Comparison of ENCODE assay signal across 7 cellular contexts in the genomic region with DNA sequence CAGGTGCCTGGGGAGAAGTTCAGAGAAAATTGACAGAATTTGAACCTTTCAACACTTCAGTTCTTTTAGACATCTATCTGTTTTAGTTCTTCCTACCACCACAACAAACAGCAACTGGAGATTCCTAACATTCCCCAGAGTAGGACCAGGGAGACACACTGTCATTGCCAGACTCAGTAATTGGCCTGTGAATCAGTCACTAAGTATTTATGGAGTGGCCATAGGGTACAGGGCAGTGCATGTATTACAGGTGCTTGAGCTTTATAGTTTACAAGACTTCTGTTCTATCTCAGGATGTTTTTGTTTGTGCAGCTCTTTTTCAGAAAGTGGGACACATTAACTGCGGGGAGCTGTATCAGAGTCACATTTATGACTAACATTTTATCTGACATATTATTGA. TPM values are rescaled to one million over a fixed set of nuclear protein-coding genes. Genes with fewer than 3 reads are reported as not detected.
DNase-seq lines count a peak whose midpoint lies in the region; ATAC-seq, FAIRE-seq and TF ChIP-seq lines count a peak whose summit lies in the region.

No MANE protein-coding gene starts in this region.

- H3K36me3 ChIP-seq in PC-3 (ENCODE audit: low read depth, low read length), result no peaks in the 10 kb centered on the region

- H3K9ac ChIP-seq in PC-3 (ENCODE audit: low read length), result no peak overlapping the region

- peak overlapping the region; percentile 91 for H3K4me2 ChIP-seq in PC-3 (ENCODE audit: low read length)

- ATAC-seq in PC-3 (peak; percentile 38), GM19324 (IDR thresholded peaks at IDR 0.05; ENCODE audit: low FRiP score, unreplicated experiment) (no peak)

- no peaks in the 10 kb centered on the region for H3K9me3 ChIP-seq in PC-3 (ENCODE audit: low read length)

- peak; percentile 58 for FAIRE-seq in H54 (lab: Jason Lieb, UNC)

- no peak overlapping the region for H3K27ac ChIP-seq in PC-3 (ENCODE audit: low read length)

- DNase-seq in H54 (ENCODE audit: insufficient read length, low spot score) (peak; percentile 47), PC-3 (peak; percentile 85), erythroblast (lab: John Stamatoyannopoulos, UW) (peak; percentile 11 to 37), retinal pigment epithelial cell (ENCODE audit: low read depth) (peak; percentile 26), ureter (ENCODE audit: low spot score) (no peak), NOMO-1 treated with DMSO at 0.1 percent for 48 hours (lab: John Stamatoyannopoulos, UW; ENCODE audit: unreplicated experiment) (no peak)

- BruUV-seq in PC-3 (replicated peaks; lab: Mats Ljungman, UMichigan), result TSS peak; percentile 44

- POLR2A ChIA-PET in PC-3 (lab: Charles Lee; ENCODE audit: unreplicated experiment), result interaction anchor here (0.6 kb wide), 1 partner anchor 22 kb away, joined by 3 read pairs; no protein-coding TSS in a partner anchor

- CTCF ChIA-PET in PC-3 (lab: Charles Lee), result interaction anchor here (0.6 kb wide), 1 partner anchor 127 kb away, joined by 3 read pairs; no protein-coding TSS in a partner anchor

- no peaks in the 10 kb centered on the region for H3F3A ChIP-seq in PC-3 (ENCODE audit: low read length, unreplicated experiment)

- no peaks in the 10 kb centered on the region for H4K20me1 ChIP-seq in PC-3 (ENCODE audit: low read length)

- H2AFZ ChIP-seq in PC-3 (ENCODE audit: low read length), result no peak overlapping the region

- TF ChIP-seq POLR2A in H54 (IDR thresholded peaks at IDR 0.05; ENCODE audit: low read depth, low read length), result no peak
- TF ChIP-seq POLR2A in erythroblast (IDR thresholded peaks at IDR 0.05; ENCODE audit: low read length), result no peak

- peak overlapping the region; percentile 92 for H3K4me3 ChIP-seq in PC-3 (ENCODE audit: low read length)
- H3K4me3 ChIP-seq in retinal pigment epithelial cell (ENCODE audit: low read length), result peak overlapping the region; percentile 91

- intact Hi-C loops in PC-3 (cut with micrococcal nuclease), result loop anchor here (2.0 to 10.0 kb wide), 7 partner anchors 31 to 521 kb away; a partner anchor contains a TSS

- H3K4me1 ChIP-seq in PC-3 (ENCODE audit: insufficient read depth, low read length), result peaks cover 29% of the 10 kb centered on the region

- H3K27me3 ChIP-seq in PC-3 (ENCODE audit: low read length), result no peaks in the 10 kb centered on the region

- H3K9me2 ChIP-seq in PC-3 (replicated peaks; ENCODE audit: low read length), result no peaks in the 10 kb centered on the region

- TF ChIP-seq CTCF in PC-3 (conservative IDR thresholded peaks at IDR 0.05; ENCODE audit: low read depth, low read length), result no peak
- TF ChIP-seq CTCF in retinal pigment epithelial cell (conservative IDR thresholded peaks at IDR 0.05; ENCODE audit: low read depth, low read length), result no peak

- H3K79me2 ChIP-seq in PC-3 (ENCODE audit: low read length), result 0 out of 2 replicates have a peak, but pooled peaks cover 3% of the 10 kb centered on the region

RNA-seq across cellular contexts. Expression of a gene that starts 1.7 kb away (rescaled TPM):
- total RNA-seq in PC-3 (2014; rRNA removed), result 3.4 and 3.7 TPM in 2 replicates
- 14.3 TPM for total RNA-seq in ureter

Comparison
In these comparisons a context has a peak if more than half of its experiments do, and no peak if none do; other contexts are left out.
1. DNase-seq: peak in H54 (single experiment), PC-3 (single experiment), erythroblast (2 of 2) and retinal pigment epithelial cell (single experiment); none in ureter (single experiment) and NOMO-1 treated with DMSO at 0.1 percent for 48 hours (single experiment).